Comparison of ENCODE assay signal across 8 cellular contexts in genomic region chr12:55727643-55728184, GRCh38. TPM values are rescaled to one million over a fixed set of nuclear protein-coding genes. Genes with fewer than 3 reads are reported as not detected.
DNase-seq lines count a peak whose midpoint lies in the region; ATAC-seq and TF ChIP-seq lines count a peak whose summit lies in the region.

No MANE protein-coding gene starts in this region.

- no peaks in the 10 kb centered on the region for H3K9me3 ChIP-seq in SJCRH30 (replicated peaks)

- no peaks in the 10 kb centered on the region for H3K27me3 ChIP-seq in H7 (ENCODE audit: control insufficient read depth, insufficient read depth, low read length)
- H3K27me3 ChIP-seq in SJCRH30 = no peaks in the 10 kb centered on the region

- H3K27ac ChIP-seq in SJCRH30 = peak overlapping the region; percentile 99

- no peak for ATAC-seq in HG02763 (IDR thresholded peaks at IDR 0.05; ENCODE audit: unreplicated experiment)
- no peak for ATAC-seq in HG03095 (IDR thresholded peaks at IDR 0.05; ENCODE audit: unreplicated experiment)

- H3K4me3 ChIP-seq in H7 (ENCODE audit: insufficient read depth, low read depth, low read length) (peak overlapping the region; percentile 95), SJCRH30 (peak overlapping the region; percentile 71), epithelial cell of esophagus (ENCODE audit: low read length) (peak overlapping the region; percentile 74)

- DNase-seq in H7 (peak; percentile 63), SJCRH30 (peak in 1 of 2 experiments; percentile 30), epithelial cell of esophagus (ENCODE audit: low read depth) (no peak), myocyte (ENCODE audit: low read depth) (peak; percentile 70), 8988T (no peak), GOT3 (lab: John Stamatoyannopoulos, UW) (no peak)

- peaks cover 26% of the 10 kb centered on the region for H3K36me3 ChIP-seq in H7 (replicated peaks; ENCODE audit: control insufficient read depth, insufficient read depth, low read length)
- peaks cover 37% of the 10 kb centered on the region for H3K36me3 ChIP-seq in SJCRH30

- H3K4me1 ChIP-seq in SJCRH30 = peaks cover 9% of the 10 kb centered on the region

- no peak for TF ChIP-seq CTCF in epithelial cell of esophagus (IDR thresholded peaks at IDR 0.05; ENCODE audit: insufficient read depth, low read depth, low read length, missing control alignments)

RNA-seq across cellular contexts. Expression of gene CD63, which starts 1.1 kb away (rescaled TPM):
- total RNA-seq in H7 (2014; rRNA removed; shearing (Covaris generic)) = 314 and 321 TPM in 2 replicates
- total RNA-seq in SJCRH30 (2014; rRNA removed; shearing (Covaris generic)) = 598 and 676 TPM in 2 replicates
- 2,565 and 2,632 TPM in 2 replicates for total RNA-seq in myocyte
- polyA plus RNA-seq in myocyte (2012) = 2,293 TPM

RNA-seq across cellular contexts. Expression of gene RDH5, which starts 7.5 kb away (rescaled TPM):
- total RNA-seq in H7 (2014; rRNA removed; shearing (Covaris generic)) = 2.1 and 4.2 TPM in 2 replicates
- total RNA-seq in SJCRH30 (2014; rRNA removed; shearing (Covaris generic)) = 2.0 and 2.5 TPM in 2 replicates
- total RNA-seq in myocyte = 457 and 673 TPM in 2 replicates
- 71.1 TPM for polyA plus RNA-seq in myocyte (2012)

RNA-seq across cellular contexts. Expression of gene BLOC1S1, which starts 11.9 kb away (rescaled TPM):
- total RNA-seq in H7 (2014; rRNA removed; shearing (Covaris generic)) = 59.6 and 76.9 TPM in 2 replicates
- 66.7 and 76.2 TPM in 2 replicates for total RNA-seq in SJCRH30 (2014; rRNA removed; shearing (Covaris generic))
- 104 and 106 TPM in 2 replicates for total RNA-seq in myocyte
- polyA plus RNA-seq in myocyte (2012) = 242 TPM

RNA-seq across cellular contexts. Expression of gene GDF11, which starts 15.2 kb away (rescaled TPM):
- total RNA-seq in H7 (2014; rRNA removed; shearing (Covaris generic)) = 11.1 and 13.7 TPM in 2 replicates
- total RNA-seq in SJCRH30 (2014; rRNA removed; shearing (Covaris generic)) = 9.1 and 10.5 TPM in 2 replicates
- 6.2 and 6.6 TPM in 2 replicates for total RNA-seq in myocyte
- 14.3 TPM for polyA plus RNA-seq in myocyte (2012)

RNA-seq across cellular contexts. Expression of gene ITGA7, which starts 20.0 kb away (rescaled TPM):
- 38.0 and 46.1 TPM in 2 replicates for total RNA-seq in H7 (2014; rRNA removed; shearing (Covaris generic))
- 21.8 and 27.1 TPM in 2 replicates for total RNA-seq in SJCRH30 (2014; rRNA removed; shearing (Covaris generic))
- total RNA-seq in myocyte = 1,498 and 1,557 TPM in 2 replicates
- 430 TPM for polyA plus RNA-seq in myocyte (2012)

Comparison
In these comparisons a context has a peak if more than half of its experiments do, and no peak if none do; other contexts are left out.
1. DNase-seq: peak in H7 (single experiment) and myocyte (single experiment); none in epithelial cell of esophagus (single experiment), 8988T (single experiment) and GOT3 (single experiment).
2. RNA of gene RDH5, which starts 7.5 kb away (total RNA-seq): 457 to 673 TPM in myocyte; 2.1 to 4.2 TPM in H7 and 2.0 to 2.5 TPM in SJCRH30; every median in the first group is over 10 times any median in the second.
3. Peak in every context shown above with its lines, with median percentiles within 50 percentile points of each other: H3K4me3 ChIP-seq.